9 cellular contexts compared by ENCODE assay signal in genomic region chr6:116779569-116780164, GRCh38. TPM values are rescaled to one million over a fixed set of nuclear protein-coding genes. Genes with fewer than 3 reads are reported as not detected.
DNase-seq lines count a peak whose midpoint lies in the region; ATAC-seq and TF ChIP-seq lines count a peak whose summit lies in the region.
"Had no signal": no experiment of that assay in that cellular context is flagged by ENCODE, and none has a peak within 500 bp of the region (broad histone marks: within the 10 kb centered on the region; RNA-seq: fewer than 3 reads in every experiment).

No MANE protein-coding gene starts in this region.

- H3K9me3 Mint-ChIP-seq in T-helper 2 cell treated with Interferon-gamma antibody and Interleukin-4, amounts not matched to agents 5 μg/mL and 100 μg/mL, for 36 hours: no peaks in the 10 kb centered on the region

- H3K27ac ChIP-seq in lower lobe of right lung: no peak overlapping the region

- H3K4me1 ChIP-seq in lower lobe of right lung: no peaks in the 10 kb centered on the region

- no peak overlapping the region for H3K27ac Mint-ChIP-seq in T-helper 2 cell treated with Interferon-gamma antibody and Interleukin-4, amounts not matched to agents 5 μg/mL and 100 μg/mL, for 36 hours

- H3K36me3 ChIP-seq in lower lobe of right lung: no peaks in the 10 kb centered on the region

- no peaks in the 10 kb centered on the region for H3K27me3 ChIP-seq in lower lobe of right lung (ENCODE audit: low read depth)

- intact Hi-C loops in lower lobe of right lung (cut with DNase I) (no loop called here), posterior cingulate gyrus (cut with DNase I) (loop anchor here (1.0 to 2.0 kb wide), 2 partner anchors 68 to 189 kb away; no protein-coding TSS in a partner anchor)

- ATAC-seq in GM21717 (IDR thresholded peaks at IDR 0.05; ENCODE audit: unreplicated experiment): peak; percentile 79
- ATAC-seq in lower lobe of right lung: no peak

- no peaks in the 10 kb centered on the region for H3K9me3 ChIP-seq in lower lobe of right lung

- peak; percentile 41 for TF ChIP-seq CTCF in lower lobe of right lung (IDR thresholded peaks at IDR 0.05)

- H3K4me1 Mint-ChIP-seq in T-helper 2 cell treated with Interferon-gamma antibody and Interleukin-4, amounts not matched to agents 5 μg/mL and 100 μg/mL, for 36 hours (ENCODE audit: low read depth): peaks cover 2% of the 10 kb centered on the region

- no peak overlapping the region for H3K4me3 ChIP-seq in lower lobe of right lung

- H3K27me3 Mint-ChIP-seq in T-helper 2 cell treated with Interferon-gamma antibody and Interleukin-4, amounts not matched to agents 5 μg/mL and 100 μg/mL, for 36 hours (ENCODE audit: low read depth): peaks cover 4% of the 10 kb centered on the region

- no peak overlapping the region for H3K4me3 Mint-ChIP-seq in T-helper 2 cell treated with Interferon-gamma antibody and Interleukin-4, amounts not matched to agents 5 μg/mL and 100 μg/mL, for 36 hours

- DNase-seq in D341Med (ENCODE audit: low spot score) (peak; percentile 31), NCI-H146 treated with DMSO at 0.1 percent for 48 hours (lab: John Stamatoyannopoulos, UW; ENCODE audit: unreplicated experiment) (peak; percentile 29), amniotic stem cell (lab: John Stamatoyannopoulos, UW) (peak; percentile 3), lower lobe of right lung (no peak), posterior cingulate gyrus (no peak)
- no peak for DNase-seq in activated CD8-positive, alpha-beta memory T cell treated with anti-CD3 and anti-CD28 coated beads for 24 hours
- DNase-seq in T-helper 2 cell treated with Interferon-gamma antibody and Interleukin-4, amounts not matched to agents 5 μg/mL and 100 μg/mL, for 36 hours (ENCODE audit: low spot score): no peak

- H3K36me3 Mint-ChIP-seq in T-helper 2 cell treated with Interferon-gamma antibody and Interleukin-4, amounts not matched to agents 5 μg/mL and 100 μg/mL, for 36 hours (ENCODE audit: low read depth): no peaks in the 10 kb centered on the region

RNA-seq across cellular contexts. Expression of gene FAM162B, which starts 14.1 kb away (rescaled TPM):
- total RNA-seq in lower lobe of right lung: 14.9 TPM
- total RNA-seq: mononuclear cell had no signal

RNA-seq across cellular contexts. Expression of gene GPRC6A, which starts 49.2 kb away (rescaled TPM):
- total RNA-seq in lower lobe of right lung: not detected
- total RNA-seq: mononuclear cell had no signal

Comparison
In these comparisons a context has a peak if more than half of its experiments do, and no peak if none do; other contexts are left out.
1. DNase-seq: peak in D341Med (single experiment), NCI-H146 treated with DMSO at 0.1 percent for 48 hours (single experiment) and amniotic stem cell (single experiment); none in lower lobe of right lung (single experiment), activated CD8-positive, alpha-beta memory T cell treated with anti-CD3 and anti-CD28 coated beads for 24 hours (single experiment), T-helper 2 cell treated with Interferon-gamma antibody and Interleukin-4, amounts not matched to agents 5 μg/mL and 100 μg/mL, for 36 hours (single experiment) and posterior cingulate gyrus (0 of 10).